In genomic region chrX:132171881-132172280, GRCh38 we compare ENCODE assay signal across 35 cellular contexts. TPM values are rescaled to one million over a fixed set of nuclear protein-coding genes. Genes with fewer than 3 reads are reported as not detected.
"Had no signal": no experiment of that assay in that cellular context is flagged by ENCODE, and none has a peak within 500 bp of the region (broad histone marks: within the 10 kb centered on the region; RNA-seq: fewer than 3 reads in every experiment).

No MANE protein-coding gene starts in this region.

- H3K27ac Mint-ChIP-seq: activated naive CD4-positive, alpha-beta T cell treated with anti-CD3 and anti-CD28 coated beads for 36 hours; activated naive CD8-positive, alpha-beta T cell treated with anti-CD3 and anti-CD28 coated beads for 36 hours; activated T-helper 1 cell treated with anti-CD3 and anti-CD28 coated beads, Interleukin-12 subunit alpha, Interleukin-12 subunit beta, Interleukin-2, Interleukin-4 antibody, amounts not matched to agents 30 ng/mL and 10 ng/mL and 1 ng/mL, durations not matched to agents 14 hours and 24 hours and 36 hours; dendritic cell treated with granulocyte-macrophage colony-stimulating factor and Interleukin-4, amounts not matched to agents 40 ng/mL and 50 ng/mL, for 4 days; endodermal cell; immature natural killer cell; T-helper 1 cell treated with Interleukin-12 subunit alpha and Interleukin-12 subunit beta and Interleukin-4 antibody, amounts not matched to agents 30 μg/mL and 1 μg/mL, for 36 hours had no signal

- H3K4me1 ChIP-seq: esophagus muscularis mucosa, foreskin keratinocyte, heart left ventricle, lower lobe of right lung, spleen, tibial nerve had no signal

- H3K4me1 Mint-ChIP-seq: activated naive CD8-positive, alpha-beta T cell treated with anti-CD3 and anti-CD28 coated beads for 36 hours; naive B cell; neural crest cell had no signal

- H3K27me3 Mint-ChIP-seq: dendritic cell treated with granulocyte-macrophage colony-stimulating factor and Interleukin-4, amounts not matched to agents 40 ng/mL and 50 ng/mL, for 4 days had no signal

- ATAC-seq: activated CD4-positive, CD25-positive, alpha-beta regulatory T cell treated with anti-CD3 and anti-CD28 coated beads, Interleukin-2, amount 50 U/mL, for 24 hours; foreskin keratinocyte; heart left ventricle; lower lobe of right lung; mucosa of descending colon; right cardiac atrium had no signal

- H3K27ac ChIP-seq: brain microvascular endothelial cell, esophagus muscularis mucosa, foreskin keratinocyte, heart left ventricle, lower lobe of right lung, spleen, tibial nerve, WERI-Rb-1 had no signal

- H3K27me3 ChIP-seq: brain microvascular endothelial cell, esophagus muscularis mucosa, foreskin keratinocyte had no signal

- DNase-seq: activated CD4-positive, alpha-beta T cell treated with anti-CD3 and anti-CD28 coated beads for 48 hours; activated CD4-positive, alpha-beta T cell treated with anti-CD3 and anti-CD28 coated beads, Interleukin-2, amount 50 U/mL, for 48 hours; activated CD8-positive, alpha-beta memory T cell treated with anti-CD3 and anti-CD28 coated beads, Interleukin-2, amount 50 U/mL, for 4 hours; activated effector memory CD4-positive, alpha-beta T cell treated with anti-CD3 and anti-CD28 coated beads, Interleukin-2, amount 50 U/mL, for 16 hours; activated naive CD4-positive, alpha-beta T cell treated with anti-CD3 and anti-CD28 coated beads for 36 hours; activated naive CD8-positive, alpha-beta T cell treated with anti-CD3 and anti-CD28 coated beads for 36 hours; activated T-cell treated with anti-CD3 and anti-CD28 coated beads, Interleukin-2, amount 50 U/mL, for 1 hour; amniotic stem cell; brain microvascular endothelial cell; caudate nucleus; endodermal cell; heart left ventricle; hypothalamus; immature natural killer cell; kidney; lower lobe of right lung; mesendoderm; mucosa of descending colon; naive B cell; occipital lobe; posterior cingulate gyrus; right cardiac atrium; spleen; stimulated activated naive CD4-positive, alpha-beta T cell treated with Interleukin-2 at 50 U/mL for 16 hours; T-helper 9 cell; WERI-Rb-1 had no signal

- H3K4me3 Mint-ChIP-seq: activated naive CD4-positive, alpha-beta T cell treated with anti-CD3 and anti-CD28 coated beads for 36 hours; activated naive CD8-positive, alpha-beta T cell treated with anti-CD3 and anti-CD28 coated beads for 36 hours; activated T-helper 1 cell treated with anti-CD3 and anti-CD28 coated beads, Interleukin-12 subunit alpha, Interleukin-12 subunit beta, Interleukin-2, Interleukin-4 antibody, amounts not matched to agents 30 ng/mL and 10 ng/mL and 1 ng/mL, durations not matched to agents 14 hours and 24 hours and 36 hours; dendritic cell treated with granulocyte-macrophage colony-stimulating factor and Interleukin-4, amounts not matched to agents 40 ng/mL and 50 ng/mL, for 4 days; endodermal cell; immature natural killer cell; naive B cell; neural crest cell; T-helper 1 cell treated with Interleukin-12 subunit alpha and Interleukin-12 subunit beta and Interleukin-4 antibody, amounts not matched to agents 30 μg/mL and 1 μg/mL, for 36 hours had no signal

- H3K36me3 ChIP-seq: brain microvascular endothelial cell, esophagus muscularis mucosa, heart left ventricle, lower lobe of right lung, spleen, tibial nerve, WERI-Rb-1 had no signal

- H3K9me3 Mint-ChIP-seq: activated naive CD4-positive, alpha-beta T cell treated with anti-CD3 and anti-CD28 coated beads for 36 hours; activated naive CD8-positive, alpha-beta T cell treated with anti-CD3 and anti-CD28 coated beads for 36 hours; activated T-helper 1 cell treated with anti-CD3 and anti-CD28 coated beads, Interleukin-12 subunit alpha, Interleukin-12 subunit beta, Interleukin-2, Interleukin-4 antibody, amounts not matched to agents 30 ng/mL and 10 ng/mL and 1 ng/mL, durations not matched to agents 14 hours and 24 hours and 36 hours; dendritic cell treated with granulocyte-macrophage colony-stimulating factor and Interleukin-4, amounts not matched to agents 40 ng/mL and 50 ng/mL, for 4 days; immature natural killer cell; naive B cell; T-helper 1 cell treated with Interleukin-12 subunit alpha and Interleukin-12 subunit beta and Interleukin-4 antibody, amounts not matched to agents 30 μg/mL and 1 μg/mL, for 36 hours had no signal

- H3K9me3 ChIP-seq: esophagus muscularis mucosa, heart left ventricle, lower lobe of right lung, mucosa of descending colon, spleen, tibial nerve had no signal

- H3K4me3 ChIP-seq: esophagus muscularis mucosa, heart left ventricle, lower lobe of right lung, mucosa of descending colon, spleen, tibial nerve had no signal

- H3K36me3 Mint-ChIP-seq: activated naive CD8-positive, alpha-beta T cell treated with anti-CD3 and anti-CD28 coated beads for 36 hours; naive B cell had no signal

RNA-seq across cellular contexts. Expression of gene FRMD7, which starts 44.1 kb away (rescaled TPM):
- total RNA-seq: activated CD8-positive, alpha-beta memory T cell treated with anti-CD3 and anti-CD28 coated beads for 36 hours; activated naive CD4-positive, alpha-beta T cell treated with anti-CD3 and anti-CD28 coated beads for 36 hours; activated naive CD8-positive, alpha-beta T cell treated with anti-CD3 and anti-CD28 coated beads for 36 hours; activated T-helper 1 cell treated with anti-CD3 and anti-CD28 coated beads, Interleukin-12 subunit alpha, Interleukin-12 subunit beta, Interleukin-2, Interleukin-4 antibody, amounts not matched to agents 30 ng/mL and 10 ng/mL and 1 ng/mL, durations not matched to agents 14 hours and 24 hours and 36 hours; endodermal cell; esophagus muscularis mucosa; foreskin keratinocyte; lower lobe of right lung; mucosa of descending colon; occipital lobe; right cardiac atrium; tibial nerve had no signal
- polyA plus RNA-seq: foreskin keratinocyte, immature natural killer cell, spleen had no signal
